Comparison of ENCODE assay signal across 8 cellular contexts in the genomic region with DNA sequence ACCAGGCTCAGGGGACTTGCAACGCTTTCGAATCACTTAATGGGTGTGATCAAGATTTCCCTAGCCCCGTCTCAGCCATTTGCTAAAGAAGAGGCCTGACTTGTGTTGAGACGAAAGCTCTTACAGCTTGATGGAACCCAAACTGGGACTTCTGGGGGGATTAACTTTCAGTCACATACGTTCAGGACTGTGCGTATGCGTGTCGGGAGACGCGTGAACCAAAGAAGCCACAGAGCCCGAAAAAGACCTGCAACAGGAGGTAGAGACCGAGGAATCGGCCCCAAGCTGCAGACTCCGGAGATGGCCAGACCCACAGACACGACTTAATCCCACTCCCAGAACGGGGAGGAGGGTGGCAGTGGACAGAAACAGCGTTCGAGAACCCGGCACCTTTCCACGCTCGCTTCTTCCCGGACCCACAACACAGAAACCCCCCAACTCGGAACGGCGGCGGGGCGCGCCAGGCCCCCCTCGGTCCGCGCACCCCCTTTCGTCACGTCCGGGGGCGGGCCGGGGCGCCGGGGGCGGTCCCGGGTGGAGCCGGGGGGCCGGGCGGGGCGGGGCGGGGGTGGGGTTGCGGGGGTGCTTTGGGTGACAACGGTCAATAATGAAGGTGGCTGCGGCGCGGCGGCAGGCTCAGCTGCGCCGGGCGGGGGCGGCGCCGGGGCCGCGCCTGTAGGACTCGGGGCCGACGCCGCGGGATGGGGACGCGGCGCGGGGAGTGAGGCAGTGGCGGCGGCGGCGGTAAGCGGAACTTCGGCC. TPM values are rescaled to one million over a fixed set of nuclear protein-coding genes. Genes with fewer than 3 reads are reported as not detected.
DNase-seq lines count a peak whose midpoint lies in the region; ATAC-seq and TF ChIP-seq lines count a peak whose summit lies in the region.

Gene ATP11B, plus strand, starts transcription at position 604 of the 762 bp plus-strand sequence. CDS start 256 bp downstream, outside the sequence.

- intact Hi-C loops in spleen (cut with DNase I; ENCODE audit: low total_unique reads): no loop called here

- H3K27me3 Mint-ChIP-seq in WTC11 (ENCODE audit: low read depth): peaks cover 15% of the 10 kb centered on the region

- H3K4me1 ChIP-seq in ACC112 (ENCODE audit: control insufficient read depth, insufficient read depth, low read length, unreplicated experiment) (peaks cover 19% of the 10 kb centered on the region), spleen (peaks cover 9 to 72% (median 50%) of the 10 kb centered on the region in 6 donors)

- H3K9me3 Mint-ChIP-seq in WTC11: no peaks in the 10 kb centered on the region

- CTCF ChIA-PET in WTC11 (lab: Charles Lee): interaction anchor here (0.6 to 1.4 kb wide), 3 partner anchors 45 to 77 kb away, joined by 3 to 4 read pairs (median 3); no protein-coding TSS in a partner anchor

- peaks cover 45% of the 10 kb centered on the region for H3K79me2 ChIP-seq in ACC112 (ENCODE audit: control insufficient read depth, insufficient read depth, low read length, unreplicated experiment)

- no peaks in the 10 kb centered on the region for H3K9me3 ChIP-seq in spleen

- peak within 1 kb of the TSS; percentile 65 for H3K27ac ChIP-seq in ACC112 (ENCODE audit: low read depth, low read length)
- peak within 1 kb of the TSS; percentile 92 to 100 (median 98) for H3K27ac ChIP-seq in spleen

- peak; percentile 76 for DNase-seq in NCI-H2196 (lab: John Stamatoyannopoulos, UW; ENCODE audit: unreplicated experiment)
- DNase-seq in WTC11 (ENCODE audit: low spot score): peak; percentile 59
- DNase-seq in cardiac fibroblast (ENCODE audit: low read depth in 2 of 2): peak; percentile 49 to 57
- peak; percentile 72 for DNase-seq in inferior parietal cortex (ENCODE audit: extremely low spot score)
- DNase-seq in spleen: peak; percentile 95

- ATAC-seq in HG03045 (IDR thresholded peaks at IDR 0.05; ENCODE audit: unreplicated experiment) (peak; percentile 81), WTC11 (peak; percentile 75)

- TF ChIP-seq CTCF in WTC11 (IDR thresholded peaks at IDR 0.05) (no peak), cardiac fibroblast (IDR thresholded peaks at IDR 0.05; ENCODE audit: low read depth, low read length) (no peak), spleen (IDR thresholded peaks at IDR 0.05 in 8 of 11, conservative IDR thresholded peaks at IDR 0.05 in 3 of 11) (peak in 1 of 11 experiments; percentile 24)

- H3K27me3 ChIP-seq in ACC112 (ENCODE audit: insufficient read depth, low read length) (no peaks in the 10 kb centered on the region), spleen (replicated peaks in 1 of 7) (no peaks in the 10 kb centered on the region)

- H3K4me1 Mint-ChIP-seq in WTC11: peaks cover 13% of the 10 kb centered on the region

- H3K4me3 ChIP-seq in ACC112 (ENCODE audit: low read depth, low read length) (peak within 1 kb of the TSS; percentile 96), cardiac fibroblast (replicated peaks in 1 of 2; ENCODE audit: low read depth in 2 of 2, low read length in 2 of 2) (peak within 1 kb of the TSS; percentile 84 to 87), spleen (peak within 1 kb of the TSS; percentile 77 to 93 (median 84))

- H3K27ac Mint-ChIP-seq in WTC11: peak within 1 kb of the TSS; percentile 87

- no peaks in the 10 kb centered on the region for H3K36me3 ChIP-seq in ACC112 (ENCODE audit: insufficient read depth, low read length)
- H3K36me3 ChIP-seq in spleen: no peaks in the 10 kb centered on the region

- H3K4me3 Mint-ChIP-seq in WTC11: peak within 1 kb of the TSS; percentile 93

- peak; percentile 89 for TF ChIP-seq POLR2A in GM18526 (IDR thresholded peaks at IDR 0.05; ENCODE audit: extremely low read depth, insufficient read length)
- TF ChIP-seq POLR2A in spleen (IDR thresholded peaks at IDR 0.05): peak; percentile 48 to 73 (median 66)

- WGBS in spleen, 5 donors: 0 to 1% (median 0%) methylated on average over 35 to 74 of the region's 74 CpGs

- no peaks in the 10 kb centered on the region for H3K36me3 Mint-ChIP-seq in WTC11

- POLR2A ChIA-PET in WTC11 (lab: Charles Lee): interaction anchor here (0.7 kb wide), 1 partner anchor 98 kb away, joined by 3 read pairs; no protein-coding TSS in a partner anchor

- peak within 1 kb of the TSS; percentile 90 for H2AFZ ChIP-seq in ACC112 (ENCODE audit: low read length, unreplicated experiment)

TF ChIP-seq in WTC11, 78 proteins besides CTCF, POLR2A, EP300 and RAD21 (continues in another document):
- TF ChIP-seq USF1 (CRISPR knock-in tag; IDR thresholded peaks at IDR 0.05) (peak; percentile 19; the same call in 1 of the 2 replicates), CREM (CRISPR knock-in tag; IDR thresholded peaks at IDR 0.05) (peak; percentile 70; the same call in 1 of the 2 replicates), ZNF121 (CRISPR knock-in tag; IDR thresholded peaks at IDR 0.05) (peak; percentile 78; the same call in 1 of the 2 replicates), ZNF416 (CRISPR knock-in tag; IDR thresholded peaks at IDR 0.05) (no peak), TEAD1 (CRISPR knock-in tag; IDR thresholded peaks at IDR 0.05) (no peak), ETV6 (CRISPR knock-in tag; IDR thresholded peaks at IDR 0.05) (no peak), ZNF671 (CRISPR knock-in tag; IDR thresholded peaks at IDR 0.05) (no peak), NR1H2 (CRISPR knock-in tag; IDR thresholded peaks at IDR 0.05) (no peak), SP1 (CRISPR knock-in tag; conservative IDR thresholded peaks at IDR 0.05) (peak; percentile 71), FOXK1 (CRISPR knock-in tag; IDR thresholded peaks at IDR 0.05) (no peak; the same call in 1 of the 2 replicates)
- TF ChIP-seq, protein P1, sequence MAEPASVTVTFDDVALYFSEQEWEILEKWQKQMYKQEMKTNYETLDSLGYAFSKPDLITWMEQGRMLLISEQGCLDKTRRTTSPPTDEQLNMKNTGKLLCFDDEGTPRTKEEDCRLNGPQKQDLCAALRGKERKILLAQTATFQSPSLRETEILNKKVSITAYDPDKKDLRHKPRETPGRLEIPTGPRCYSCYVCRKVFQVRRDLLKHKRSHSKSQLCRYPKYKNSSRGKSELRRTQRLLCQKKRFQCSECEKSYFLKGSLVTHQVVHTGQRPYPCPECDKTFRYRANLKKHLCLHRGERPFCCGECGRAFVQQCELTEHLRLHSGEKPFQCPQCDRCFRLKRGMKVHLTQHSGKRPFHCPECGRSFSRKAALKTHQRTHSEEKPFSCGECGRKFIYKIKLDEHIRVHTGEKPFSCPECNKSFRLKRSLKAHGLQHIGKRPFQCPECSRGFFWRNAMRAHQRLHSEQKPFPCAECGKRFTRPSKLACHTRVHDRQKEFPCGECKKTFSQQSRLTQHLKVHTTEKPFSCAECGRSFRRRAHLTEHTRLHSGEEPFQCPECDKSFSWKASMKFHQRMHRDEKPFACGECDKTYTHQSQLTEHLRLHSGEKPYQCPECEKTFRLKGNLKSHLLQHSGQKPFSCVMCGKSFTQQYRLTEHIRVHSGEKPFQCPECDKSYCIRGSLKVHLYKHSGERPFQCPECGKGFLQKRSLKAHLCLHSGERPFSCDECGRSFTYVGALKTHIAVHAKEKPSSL (CRISPR knock-in tag; conservative IDR thresholded peaks at IDR 0.05): no peak
- TF ChIP-seq, protein P2, sequence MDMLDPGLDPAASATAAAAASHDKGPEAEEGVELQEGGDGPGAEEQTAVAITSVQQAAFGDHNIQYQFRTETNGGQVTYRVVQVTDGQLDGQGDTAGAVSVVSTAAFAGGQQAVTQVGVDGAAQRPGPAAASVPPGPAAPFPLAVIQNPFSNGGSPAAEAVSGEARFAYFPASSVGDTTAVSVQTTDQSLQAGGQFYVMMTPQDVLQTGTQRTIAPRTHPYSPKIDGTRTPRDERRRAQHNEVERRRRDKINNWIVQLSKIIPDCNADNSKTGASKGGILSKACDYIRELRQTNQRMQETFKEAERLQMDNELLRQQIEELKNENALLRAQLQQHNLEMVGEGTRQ (CRISPR knock-in tag; IDR thresholded peaks at IDR 0.05): no peak
- TF ChIP-seq, protein P3, sequence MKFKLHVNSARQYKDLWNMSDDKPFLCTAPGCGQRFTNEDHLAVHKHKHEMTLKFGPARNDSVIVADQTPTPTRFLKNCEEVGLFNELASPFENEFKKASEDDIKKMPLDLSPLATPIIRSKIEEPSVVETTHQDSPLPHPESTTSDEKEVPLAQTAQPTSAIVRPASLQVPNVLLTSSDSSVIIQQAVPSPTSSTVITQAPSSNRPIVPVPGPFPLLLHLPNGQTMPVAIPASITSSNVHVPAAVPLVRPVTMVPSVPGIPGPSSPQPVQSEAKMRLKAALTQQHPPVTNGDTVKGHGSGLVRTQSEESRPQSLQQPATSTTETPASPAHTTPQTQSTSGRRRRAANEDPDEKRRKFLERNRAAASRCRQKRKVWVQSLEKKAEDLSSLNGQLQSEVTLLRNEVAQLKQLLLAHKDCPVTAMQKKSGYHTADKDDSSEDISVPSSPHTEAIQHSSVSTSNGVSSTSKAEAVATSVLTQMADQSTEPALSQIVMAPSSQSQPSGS (CRISPR knock-in tag; IDR thresholded peaks at IDR 0.05; ENCODE audit: borderline replicate concordance, low read depth): no peak

RNA-seq across cellular contexts. Expression of gene ATP11B, which starts in this region (rescaled TPM):
- total RNA-seq in WTC11 (2021) (22.4 to 25.7 TPM (median 24.2 TPM) in 3 replicates), spleen (100 to 1,000 TPM in 4 of 7 donors, 10 to 100 TPM in 3; 82.7 to 165 (median 101) TPM)
- polyA plus RNA-seq in spleen: 1 to 10 TPM; 7.2 to 9.0 (median 9.0) TPM

Comparison
In these comparisons a context has a peak if more than half of its experiments do, and no peak if none do; other contexts are left out.
1. Peak in every context shown above with its lines: DNase-seq, ATAC-seq, H3K4me3 ChIP-seq and H3K27ac ChIP-seq.